5 cellular contexts compared by ENCODE assay signal in genomic region chr15:23354448-23354847, GRCh38. TPM values are rescaled to one million over a fixed set of nuclear protein-coding genes. Genes with fewer than 3 reads are reported as not detected.
"Had no signal": no experiment of that assay in that cellular context is flagged by ENCODE, and none has a peak within 500 bp of the region (broad histone marks: within the 10 kb centered on the region; RNA-seq: fewer than 3 reads in every experiment).

TSS of gene GOLGA8S (plus strand) at chr15:23354748. CDS start at chr15:23354810, 62 bp downstream.

RNA-seq across cellular contexts. Expression of gene GOLGA8S, which starts in this region (rescaled TPM):
- total RNA-seq: kidney epithelial cell, lung microvascular endothelial cell, mammary epithelial cell, myocyte had no signal
- polyA plus RNA-seq: keratinocyte, mammary epithelial cell had no signal
